In the genomic region with DNA sequence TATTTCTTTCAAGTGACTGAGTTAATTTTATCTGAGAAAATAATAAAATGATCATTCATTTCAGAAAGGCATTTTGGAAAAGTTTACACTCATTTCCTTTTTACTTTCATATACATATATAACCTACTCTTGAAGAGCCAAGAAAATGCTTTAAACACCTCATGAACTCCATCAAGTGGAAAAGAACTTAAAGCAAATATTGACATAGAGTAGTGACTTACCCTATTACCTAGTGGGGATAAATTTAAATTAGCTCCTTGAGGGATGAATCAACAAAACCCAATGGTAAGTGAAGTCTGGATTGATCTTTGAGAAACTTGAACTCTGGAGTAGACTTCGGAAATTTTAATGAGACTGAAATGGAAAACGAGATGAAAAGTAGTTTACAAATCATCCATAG, we compare ENCODE assay signal across 6 cellular contexts.
"Had no signal": no experiment of that assay in that cellular context is flagged by ENCODE, and none has a peak within 500 bp of the region (broad histone marks: within the 10 kb centered on the region; RNA-seq: fewer than 3 reads in every experiment).

No MANE protein-coding gene starts in this region.

- H3K9me3 Mint-ChIP-seq: HFFc6 had no signal

- H3K4me3 Mint-ChIP-seq: HFFc6 had no signal

- DNase-seq: GM23248, GOT3, H7, HFFc6, IMR-90 had no signal

- H3K27ac Mint-ChIP-seq: HFFc6 had no signal

- ATAC-seq: HCT116 had no signal
